In the genomic region with DNA sequence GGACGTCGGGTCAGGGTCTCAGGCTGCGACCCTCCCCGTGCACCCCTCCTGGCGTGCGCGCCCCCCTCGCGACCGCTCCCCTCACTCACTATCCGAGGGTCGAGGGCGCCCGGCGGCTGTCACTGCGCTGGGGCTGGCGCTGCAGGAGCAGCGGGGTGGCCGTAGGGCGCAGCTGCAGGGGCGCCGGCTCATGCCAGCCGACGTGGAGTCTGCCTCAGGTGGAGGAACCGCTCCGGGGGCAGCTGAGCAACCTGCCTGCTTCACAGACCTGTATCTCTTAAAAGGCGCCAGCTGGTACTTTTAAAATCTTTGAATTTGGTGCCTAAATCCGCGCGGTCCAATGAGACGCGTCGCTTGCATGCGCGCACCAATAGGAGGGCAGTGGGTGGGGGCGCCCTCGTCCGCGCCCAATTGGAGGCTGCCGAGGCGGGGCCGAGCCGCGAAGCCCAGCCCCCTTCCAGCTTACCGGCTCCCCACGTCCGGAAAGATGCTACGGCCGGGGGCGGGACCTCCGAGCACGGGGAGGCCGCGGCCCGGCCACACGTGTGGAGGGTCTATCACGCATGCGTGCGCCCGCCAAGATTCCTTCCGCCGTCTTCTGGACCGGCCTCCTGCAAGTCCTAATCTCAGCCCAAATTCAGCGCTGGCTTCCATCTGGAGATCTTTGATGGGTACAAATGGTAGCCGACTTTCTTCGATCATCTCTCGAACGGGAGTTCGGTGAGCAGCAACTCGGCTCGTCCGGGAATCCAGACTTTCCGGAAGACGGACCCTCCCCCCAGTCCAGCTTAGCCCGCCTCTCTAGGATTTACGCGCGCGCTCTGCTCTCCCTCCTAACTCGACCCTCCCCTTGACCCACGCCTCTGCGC, we compare ENCODE assay signal across 8 cellular contexts. TPM values are rescaled to one million over a fixed set of nuclear protein-coding genes. Genes with fewer than 3 reads are reported as not detected.
DNase-seq lines count a peak whose midpoint lies in the region; ATAC-seq and TF ChIP-seq lines count a peak whose summit lies in the region.

A gene with protein sequence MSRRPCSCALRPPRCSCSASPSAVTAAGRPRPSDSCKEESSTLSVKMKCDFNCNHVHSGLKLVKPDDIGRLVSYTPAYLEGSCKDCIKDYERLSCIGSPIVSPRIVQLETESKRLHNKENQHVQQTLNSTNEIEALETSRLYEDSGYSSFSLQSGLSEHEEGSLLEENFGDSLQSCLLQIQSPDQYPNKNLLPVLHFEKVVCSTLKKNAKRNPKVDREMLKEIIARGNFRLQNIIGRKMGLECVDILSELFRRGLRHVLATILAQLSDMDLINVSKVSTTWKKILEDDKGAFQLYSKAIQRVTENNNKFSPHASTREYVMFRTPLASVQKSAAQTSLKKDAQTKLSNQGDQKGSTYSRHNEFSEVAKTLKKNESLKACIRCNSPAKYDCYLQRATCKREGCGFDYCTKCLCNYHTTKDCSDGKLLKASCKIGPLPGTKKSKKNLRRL (minus strand): TSS at position 274 of the 869 bp plus-strand sequence. CDS start 82 bp downstream, at position 192.

- peaks cover 0 to 48% of the 10 kb centered on the region in 2 donors for H3K4me1 ChIP-seq in left lung

- H3K36me3 ChIP-seq in left lung, result peaks cover 0 to 10% of the 10 kb centered on the region in 2 donors

- DNase-seq in NCI-H774 (lab: John Stamatoyannopoulos, UW) (peak; percentile 99), dermis blood vessel endothelial cell (peak; percentile 99), left lung (peak; percentile 98 to 99)
- peak; percentile 95 to 96 for DNase-seq in activated CD4-positive, alpha-beta T cell treated with anti-CD3 and anti-CD28 coated beads, Interleukin-2, amount 50 U/mL, for 4 hours
- DNase-seq in stimulated activated CD4-positive, alpha-beta T cell treated with anti-CD3 and anti-CD28 coated beads, Interleukin-2, amount 100 ng/mL, for 48 hours, result peak; percentile 93 to 95

- peak; percentile 78 for ATAC-seq in GM19395 (IDR thresholded peaks at IDR 0.05; ENCODE audit: unreplicated experiment)
- peak; percentile 86 for ATAC-seq in HG03565 (IDR thresholded peaks at IDR 0.05; ENCODE audit: unreplicated experiment)
- ATAC-seq in left lung, result peak; percentile 98

- H3K9me3 ChIP-seq in left lung, result no peaks in the 10 kb centered on the region

- peak within 1 kb of the TSS; percentile 91 for H3K27ac ChIP-seq in C4-2B
- peak within 1 kb of the TSS; percentile 89 to 94 for H3K27ac ChIP-seq in left lung

- intact Hi-C loops in left lung (cut with DNase I), result no loop called here

- TF ChIP-seq CTCF in C4-2B (conservative IDR thresholded peaks at IDR 0.05), result no peak
- no peak for TF ChIP-seq CTCF in left lung (IDR thresholded peaks at IDR 0.05)

- H3K4me3 ChIP-seq in left lung, result peak within 1 kb of the TSS; percentile 50 to 81

- H3K27me3 ChIP-seq in left lung, result no peaks in the 10 kb centered on the region

RNA-seq across cellular contexts. Expression of the gene that starts here (rescaled TPM):
- total RNA-seq in dermis blood vessel endothelial cell (10.9 and 24.5 TPM in 2 replicates), left lung (1 to 10 TPM; 6.4 to 6.6 TPM)

Comparison
In these comparisons a context has a peak if more than half of its experiments do, and no peak if none do; other contexts are left out.
1. Peak in every context shown above with its lines: DNase-seq, ATAC-seq, H3K4me3 ChIP-seq and H3K27ac ChIP-seq.